11 cellular contexts compared by ENCODE assay signal in genomic region chr3:192887047-192887446, GRCh38. TPM values are rescaled to one million over a fixed set of nuclear protein-coding genes. Genes with fewer than 3 reads are reported as not detected.
DNase-seq lines count a peak whose midpoint lies in the region; ATAC-seq and TF ChIP-seq lines count a peak whose summit lies in the region.
"Had no signal": no experiment of that assay in that cellular context is flagged by ENCODE, and none has a peak within 500 bp of the region (broad histone marks: within the 10 kb centered on the region; RNA-seq: fewer than 3 reads in every experiment).

No MANE protein-coding gene starts in this region.

- no peaks in the 10 kb centered on the region for H3K27me3 Mint-ChIP-seq in chondrocyte (ENCODE audit: low read depth)
- H3K27me3 Mint-ChIP-seq in mesothelial cell of epicardium (ENCODE audit: low read depth), result no peaks in the 10 kb centered on the region

- H3K27ac Mint-ChIP-seq in chondrocyte (ENCODE audit: unreplicated experiment) (peak overlapping the region; percentile 96), mesothelial cell of epicardium (peak overlapping the region; percentile 87)
- H3K27ac Mint-ChIP-seq: activated CD8-positive, alpha-beta T cell treated with anti-CD3 and anti-CD28 coated beads for 36 hours had no signal

- TF ChIP-seq CTCF in GM12864 (IDR thresholded peaks at IDR 0.05; ENCODE audit: low read depth, low read length, missing control alignments), result no peak
- no peak for TF ChIP-seq CTCF in chondrocyte (IDR thresholded peaks at IDR 0.05)
- no peak for TF ChIP-seq CTCF in mesothelial cell of epicardium (IDR thresholded peaks at IDR 0.05; ENCODE audit: unreplicated experiment)
- no peak for TF ChIP-seq CTCF in GM10248 (IDR thresholded peaks at IDR 0.05; ENCODE audit: control extremely low read depth, extremely low read depth, low read depth, missing control alignments)

- peak overlapping the region; percentile 26; the same call in 1 of the 2 replicates for H3K4me3 ChIP-seq in GM12864 (ENCODE audit: low read depth, low read length)

- CTCF ChIA-PET in GM10248 (lab: Yijun Ruan, JAX), result interaction anchor here (3.4 kb wide), 2 partner anchors 11 to 24 kb away, joined by 16 to 23 read pairs; no protein-coding TSS in a partner anchor

- POLR2A ChIA-PET in GM10248 (lab: Yijun Ruan, JAX), result interaction anchor here (0.6 kb wide), 1 partner anchor 34 kb away, joined by 3 read pairs; no protein-coding TSS in a partner anchor

- ATAC-seq in HG02763 (IDR thresholded peaks at IDR 0.05; ENCODE audit: unreplicated experiment), result no peak

- H3K9me3 Mint-ChIP-seq in chondrocyte (ENCODE audit: low read depth), result no peaks in the 10 kb centered on the region
- H3K9me3 Mint-ChIP-seq in mesothelial cell of epicardium, result no peaks in the 10 kb centered on the region
- H3K9me3 Mint-ChIP-seq: activated CD8-positive, alpha-beta T cell treated with anti-CD3 and anti-CD28 coated beads for 36 hours had no signal

- no peaks in the 10 kb centered on the region for H3K36me3 Mint-ChIP-seq in chondrocyte (ENCODE audit: low read depth)
- no peaks in the 10 kb centered on the region for H3K36me3 Mint-ChIP-seq in mesothelial cell of epicardium

- no peak for DNase-seq in GM12864 (ENCODE audit: low read depth)
- peak; percentile 44 for DNase-seq in NCI-H460 (ENCODE audit: extremely low read depth, low read depth)
- DNase-seq in chondrocyte (ENCODE audit: low spot score), result no peak
- DNase-seq in mesothelial cell of epicardium (ENCODE audit: low spot score in 2 of 2, unreplicated experiment in 2 of 2), result no peak
- DNase-seq in GM10248 (ENCODE audit: extremely low spot score), result no peak
- DNase-seq in NCI-H69 (lab: John Stamatoyannopoulos, UW), result no peak
- DNase-seq in SKM-1 treated with dmso at 0.1 percent for 144 hours (lab: John Stamatoyannopoulos, UW; ENCODE audit: unreplicated experiment), result no peak
- DNase-seq: activated CD8-positive, alpha-beta T cell treated with anti-CD3 and anti-CD28 coated beads for 36 hours; dermis blood vessel endothelial cell; DND-41 had no signal

- H3K4me1 Mint-ChIP-seq in chondrocyte (ENCODE audit: low read depth), result peaks cover 88% of the 10 kb centered on the region
- H3K4me1 Mint-ChIP-seq in mesothelial cell of epicardium, result peaks cover 69% of the 10 kb centered on the region

- H3K4me3 Mint-ChIP-seq in chondrocyte (ENCODE audit: unreplicated experiment) (peak overlapping the region; percentile 32), mesothelial cell of epicardium (no peak overlapping the region)
- H3K4me3 Mint-ChIP-seq: activated CD8-positive, alpha-beta T cell treated with anti-CD3 and anti-CD28 coated beads for 36 hours had no signal

RNA-seq across cellular contexts. Expression of gene MB21D2, which starts 30.6 kb away (rescaled TPM):
- 10.5 and 11.8 TPM in 2 replicates for total RNA-seq in NCI-H460 (2014; rRNA removed; shearing (Covaris generic))
- polyA plus RNA-seq in NCI-H460 (2014; cell fraction: nucleus; rRNA removed), result 6.2 and 6.3 TPM in 2 replicates
- total RNA-seq in chondrocyte (8.2 to 8.9 TPM (median 8.7 TPM) in 3 replicates), mesothelial cell of epicardium (8.5 to 9.4 TPM (median 9.1 TPM) in 3 replicates)
